ENCODE assay signal across 15 cellular contexts in genomic region chr21:43697758-43698643, GRCh38. TPM values are rescaled to one million over a fixed set of nuclear protein-coding genes. Genes with fewer than 3 reads are reported as not detected.
A peak's percentile ranks its signal among the peaks of the same experiment; 100 is the strongest.
DNase-seq lines count a peak whose midpoint lies in the region; ATAC-seq and TF ChIP-seq lines count a peak whose summit lies in the region.
"Had no signal": no experiment of that assay in that cellular context is flagged by ENCODE, and none has a peak within 500 bp of the region (broad histone marks: within the 10 kb centered on the region; RNA-seq: fewer than 3 reads in every experiment).

No MANE protein-coding gene starts in this region.

- no peak overlapping the region for H2AFZ ChIP-seq in hepatocyte

- no peaks in the 10 kb centered on the region for H3K9me2 ChIP-seq in hepatocyte (replicated peaks; ENCODE audit: insufficient read depth)

- 82% methylated on average over 11 of the region's 11 CpGs for WGBS in hepatocyte (ENCODE audit: low lambda C conversion rate, missing lambda C conversion rate)

- H3K4me3 ChIP-seq in AG10803 (ENCODE audit: low read length) (no peak overlapping the region), adipocyte (ENCODE audit: low read length) (no peak overlapping the region), hepatocyte (no peak overlapping the region)
- H3K4me3 ChIP-seq: BLaER1 treated with 17β-estradiol and CSF1 and Interleukin-3, amounts not matched to agents 10 nM and 100 nM; left lung had no signal

- no peaks in the 10 kb centered on the region for H4K20me1 ChIP-seq in hepatocyte (ENCODE audit: insufficient read depth, poor library complexity, severe bottlenecking)

- peaks cover 41% of the 10 kb centered on the region for H3K36me3 ChIP-seq in adipocyte (ENCODE audit: control insufficient read depth, insufficient read depth, low read length, severe bottlenecking)
- no peaks in the 10 kb centered on the region for H3K36me3 ChIP-seq in hepatocyte (replicated peaks; ENCODE audit: insufficient read depth, low read depth)

- H3K27ac Mint-ChIP-seq in progenitor cell of endocrine pancreas, result no peak overlapping the region

- H3K4me3 Mint-ChIP-seq in progenitor cell of endocrine pancreas (ENCODE audit: low read depth), result no peak overlapping the region
- H3K4me3 Mint-ChIP-seq: activated naive CD8-positive, alpha-beta T cell treated with anti-CD3 and anti-CD28 coated beads for 36 hours had no signal

- H3K27ac ChIP-seq in hepatocyte, result peak overlapping the region; percentile 85
- H3K27ac ChIP-seq: BLaER1 treated with 17β-estradiol and CSF1 and Interleukin-3, amounts not matched to agents 10 nM and 100 nM; left lung; WERI-Rb-1 had no signal

- H3K4me1 Mint-ChIP-seq in progenitor cell of endocrine pancreas (ENCODE audit: low read depth), result peaks cover 7% of the 10 kb centered on the region

- no peaks in the 10 kb centered on the region for H3K9me3 Mint-ChIP-seq in progenitor cell of endocrine pancreas (ENCODE audit: low read depth)

- H3K4me2 ChIP-seq in hepatocyte, result no peak overlapping the region

- H3K9me3 ChIP-seq in adipocyte (ENCODE audit: control insufficient read depth, low read length) (peaks cover 3% of the 10 kb centered on the region), hepatocyte (ENCODE audit: low read depth) (no peaks in the 10 kb centered on the region)
- H3K9me3 ChIP-seq: BLaER1 treated with 17β-estradiol and CSF1 and Interleukin-3, amounts not matched to agents 10 nM and 100 nM; left lung had no signal

- ATAC-seq in HG02938 (IDR thresholded peaks at IDR 0.05; ENCODE audit: unreplicated experiment) (no peak), HG02885 (IDR thresholded peaks at IDR 0.05; ENCODE audit: poor library complexity, unreplicated experiment) (no peak)
- ATAC-seq: left lung had no signal

- H3K27me3 ChIP-seq in adipocyte (replicated peaks; ENCODE audit: control insufficient read depth, insufficient read depth, low read length) (no peaks in the 10 kb centered on the region), hepatocyte (no peaks in the 10 kb centered on the region)

- no peaks in the 10 kb centered on the region for H3K79me2 ChIP-seq in hepatocyte

- peaks cover 13% of the 10 kb centered on the region for H3K4me1 ChIP-seq in adipocyte (ENCODE audit: control insufficient read depth, insufficient read depth, low read length)
- H3K4me1 ChIP-seq in hepatocyte (ENCODE audit: insufficient read depth), result peaks cover 6% of the 10 kb centered on the region

- H3K36me3 Mint-ChIP-seq in progenitor cell of endocrine pancreas (ENCODE audit: insufficient read depth), result peaks cover 10% of the 10 kb centered on the region

- no peak overlapping the region for H3K9ac ChIP-seq in adipocyte (ENCODE audit: low read length)
- H3K9ac ChIP-seq: BLaER1 treated with 17β-estradiol and CSF1 and Interleukin-3, amounts not matched to agents 10 nM and 100 nM had no signal

- H3K27me3 Mint-ChIP-seq in progenitor cell of endocrine pancreas, result no peaks in the 10 kb centered on the region
- H3K27me3 Mint-ChIP-seq: activated naive CD8-positive, alpha-beta T cell treated with anti-CD3 and anti-CD28 coated beads for 36 hours had no signal

- peak; percentile 62 for DNase-seq in AG10803 (ENCODE audit: low read depth)
- DNase-seq in Daoy (ENCODE audit: low read depth), result peak; percentile 64
- DNase-seq in adipocyte (ENCODE audit: low read depth), result peak; percentile 18
- no peak for DNase-seq in hepatocyte (ENCODE audit: low spot score)
- no peak for DNase-seq in progenitor cell of endocrine pancreas (ENCODE audit: low spot score, unreplicated experiment)
- no peak for DNase-seq in stimulated activated CD4-positive, alpha-beta T cell treated with anti-CD3 and anti-CD28 coated beads, Interleukin-4, amount 100 ng/mL, for 4 hours
- DNase-seq: activated naive CD8-positive, alpha-beta T cell treated with anti-CD3 and anti-CD28 coated beads for 36 hours; hypothalamus; left lung; NCI-H146; NCI-H446; WERI-Rb-1 had no signal

- TF ChIP-seq CTCF in AG10803 (conservative IDR thresholded peaks at IDR 0.05; ENCODE audit: low read length) (no peak), hepatocyte (IDR thresholded peaks at IDR 0.05; ENCODE audit: poor library complexity) (no peak), progenitor cell of endocrine pancreas (IDR thresholded peaks at IDR 0.05; ENCODE audit: unreplicated experiment) (no peak)

RNA-seq across cellular contexts. Expression of gene PDXK, which starts 20.9 kb away (rescaled TPM):
- total RNA-seq in Daoy (2014; rRNA removed; shearing (Covaris generic)), result 60.2 and 104 TPM in 2 replicates
- 80.3 and 103 TPM in 2 replicates for total RNA-seq in hepatocyte
- polyA plus RNA-seq in hepatocyte, result 185 and 192 TPM in 2 replicates
- 56.1 and 57.6 TPM in 2 replicates for total RNA-seq in progenitor cell of endocrine pancreas

RNA-seq across cellular contexts. Expression of gene RRP1B, which starts 38.6 kb away (rescaled TPM):
- total RNA-seq in Daoy (2014; rRNA removed; shearing (Covaris generic)), result 45.9 and 46.7 TPM in 2 replicates
- total RNA-seq in hepatocyte (19.2 and 20.3 TPM in 2 replicates), progenitor cell of endocrine pancreas (38.0 and 41.3 TPM in 2 replicates)
- polyA plus RNA-seq in hepatocyte, result 16.5 and 18.6 TPM in 2 replicates

RNA-seq across cellular contexts. Expression of gene HSF2BP, which starts 38.7 kb away (rescaled TPM):
- total RNA-seq in Daoy (2014; rRNA removed; shearing (Covaris generic)), result 2.7 and 3.5 TPM in 2 replicates
- total RNA-seq in hepatocyte, result 1.4 and 2.1 TPM in 2 replicates
- 1.3 and 3.1 TPM in 2 replicates for polyA plus RNA-seq in hepatocyte
- 2.0 and 2.2 TPM in 2 replicates for total RNA-seq in progenitor cell of endocrine pancreas

Comparison
In these comparisons a context has a peak if more than half of its experiments do, and no peak if none do; other contexts are left out.
1. DNase-seq: peak in AG10803 (single experiment), Daoy (single experiment) and adipocyte (single experiment); none in hepatocyte (single experiment), progenitor cell of endocrine pancreas (single experiment) and stimulated activated CD4-positive, alpha-beta T cell treated with anti-CD3 and anti-CD28 coated beads, Interleukin-4, amount 100 ng/mL, for 4 hours (0 of 2).